ENCODE assay signal across 1 cellular context in genomic region chr22:28903080-28903479, GRCh38.
TF ChIP-seq lines count a peak whose summit lies in the region.

No MANE protein-coding gene starts in this region.

TF ChIP-seq in HepG2, 621 proteins besides CTCF, POLR2A, EP300 and RAD21 (continued from another document and continues in another):
- TF ChIP-seq ZFP82 (CRISPR knock-in tag; IDR thresholded peaks at IDR 0.05; ENCODE audit: borderline replicate concordance) (no peak), ZNF207 (IDR thresholded peaks at IDR 0.05; ENCODE audit: borderline replicate concordance) (no peak), ELF1 (CRISPR knock-in tag; IDR thresholded peaks at IDR 0.05) (peak; percentile 14; the same call in 1 of the 2 replicates), SRSF9 (IDR thresholded peaks at IDR 0.05; ENCODE audit: borderline replicate concordance, insufficient read depth, low read depth, low read length, poor library complexity, severe bottlenecking) (no peak), PAXIP1 (CRISPR knock-in tag; conservative IDR thresholded peaks at IDR 0.05) (no peak), NR2F6 (IDR thresholded peaks at IDR 0.05) (no peak), NR2F6 (CRISPR knock-in tag; IDR thresholded peaks at IDR 0.05) (peak; percentile 56), ISL2 (CRISPR knock-in tag; IDR thresholded peaks at IDR 0.05) (no peak), NFE2L1 (CRISPR knock-in tag; IDR thresholded peaks at IDR 0.05; ENCODE audit: borderline replicate concordance) (no peak), HOXD1 (CRISPR knock-in tag; IDR thresholded peaks at IDR 0.05) (no peak), HDAC6 (IDR thresholded peaks at IDR 0.05; ENCODE audit: low read depth, low read length) (no peak), ZNF282 (IDR thresholded peaks at IDR 0.05; ENCODE audit: partially characterized antibody) (no peak), ZNF562 (CRISPR knock-in tag; IDR thresholded peaks at IDR 0.05; ENCODE audit: borderline replicate concordance) (no peak), ZNF24 (IDR thresholded peaks at IDR 0.05) (no peak), ETV5 (CRISPR knock-in tag; IDR thresholded peaks at IDR 0.05; ENCODE audit: borderline replicate concordance) (no peak), MED13 (CRISPR knock-in tag; IDR thresholded peaks at IDR 0.05) (0 out of 2 replicates have a peak, but pooled peaks have one; percentile 22), CBX1 (IDR thresholded peaks at IDR 0.05; ENCODE audit: low read depth) (no peak), ZNF224 (CRISPR knock-in tag; IDR thresholded peaks at IDR 0.05) (no peak), ONECUT2 (CRISPR knock-in tag; IDR thresholded peaks at IDR 0.05) (no peak), TCF7 (IDR thresholded peaks at IDR 0.05; ENCODE audit: low read depth) (no peak), PAX8 (CRISPR knock-in tag; IDR thresholded peaks at IDR 0.05; ENCODE audit: borderline replicate concordance) (no peak), E2F5 (CRISPR knock-in tag; conservative IDR thresholded peaks at IDR 0.05) (no peak), SMAD1 (CRISPR knock-in tag; IDR thresholded peaks at IDR 0.05; ENCODE audit: borderline replicate concordance, low read depth) (no peak), ZNF44 (CRISPR knock-in tag; IDR thresholded peaks at IDR 0.05) (no peak), FOXA1 (IDR thresholded peaks at IDR 0.05) (no peak), FOXA1 (CRISPR knock-in tag; IDR thresholded peaks at IDR 0.05) (0 out of 2 replicates have a peak, but pooled peaks have one; percentile 12), SP2 (CRISPR knock-in tag; IDR thresholded peaks at IDR 0.05) (no peak), DMAP1 (CRISPR knock-in tag; IDR thresholded peaks at IDR 0.05) (no peak), ZNF577 (CRISPR knock-in tag; IDR thresholded peaks at IDR 0.05; ENCODE audit: borderline replicate concordance, low read depth) (no peak), CREM (IDR thresholded peaks at IDR 0.05) (no peak), CREM (CRISPR knock-in tag; IDR thresholded peaks at IDR 0.05) (no peak), NR1H2 (CRISPR knock-in tag; IDR thresholded peaks at IDR 0.05; ENCODE audit: borderline replicate concordance, low read depth) (no peak), ZFP62 (CRISPR knock-in tag; IDR thresholded peaks at IDR 0.05) (no peak), ZNF646 (CRISPR knock-in tag; IDR thresholded peaks at IDR 0.05) (peak; percentile 76), DNMT1 (CRISPR knock-in tag; IDR thresholded peaks at IDR 0.05) (no peak), MYC (CRISPR knock-in tag; IDR thresholded peaks at IDR 0.05; ENCODE audit: borderline replicate concordance) (peak; percentile 67), ZNF230 (CRISPR knock-in tag; IDR thresholded peaks at IDR 0.05) (no peak), ZNF841 (CRISPR knock-in tag; IDR thresholded peaks at IDR 0.05; ENCODE audit: borderline replicate concordance) (no peak), ATAD3A (CRISPR knock-in tag; IDR thresholded peaks at IDR 0.05) (no peak), PATZ1 (CRISPR knock-in tag; IDR thresholded peaks at IDR 0.05) (no peak), JUND (CRISPR knock-in tag; IDR thresholded peaks at IDR 0.05) (no peak), SRSF4 (IDR thresholded peaks at IDR 0.05; ENCODE audit: low read depth, low read length, poor library complexity, severe bottlenecking) (no peak), PHF8 (CRISPR knock-in tag; IDR thresholded peaks at IDR 0.05) (no peak), TEAD3 (CRISPR knock-in tag; optimal IDR thresholded peaks at IDR 0.05; ENCODE audit: borderline replicate concordance) (peak; percentile 4), POGK (CRISPR knock-in tag; conservative IDR thresholded peaks at IDR 0.05) (no peak), TAF15 (IDR thresholded peaks at IDR 0.05; ENCODE audit: low read depth, low read length, poor library complexity, severe bottlenecking) (no peak), POLR2AphosphoS5 (IDR thresholded peaks at IDR 0.05; ENCODE audit: low read depth, low read length) (no peak), RBFOX2 (IDR thresholded peaks at IDR 0.05; ENCODE audit: low read depth, low read length) (no peak), ZNF615 (CRISPR knock-in tag; IDR thresholded peaks at IDR 0.05; ENCODE audit: borderline replicate concordance) (no peak), SIN3A (IDR thresholded peaks at IDR 0.05; ENCODE audit: borderline replicate concordance, low read depth, low read length) (0 out of 2 replicates have a peak, but pooled peaks have one; percentile 49), RARA (CRISPR knock-in tag; IDR thresholded peaks at IDR 0.05) (peak; percentile 96), SMAD9 (CRISPR knock-in tag; IDR thresholded peaks at IDR 0.05) (no peak), STAG1 (CRISPR knock-in tag; IDR thresholded peaks at IDR 0.05) (0 out of 2 replicates have a peak, but pooled peaks have one; percentile 3), ZNF317 (CRISPR knock-in tag; IDR thresholded peaks at IDR 0.05) (0 out of 2 replicates have a peak, but pooled peaks have one; percentile 22)
- TF ChIP-seq, protein P1, sequence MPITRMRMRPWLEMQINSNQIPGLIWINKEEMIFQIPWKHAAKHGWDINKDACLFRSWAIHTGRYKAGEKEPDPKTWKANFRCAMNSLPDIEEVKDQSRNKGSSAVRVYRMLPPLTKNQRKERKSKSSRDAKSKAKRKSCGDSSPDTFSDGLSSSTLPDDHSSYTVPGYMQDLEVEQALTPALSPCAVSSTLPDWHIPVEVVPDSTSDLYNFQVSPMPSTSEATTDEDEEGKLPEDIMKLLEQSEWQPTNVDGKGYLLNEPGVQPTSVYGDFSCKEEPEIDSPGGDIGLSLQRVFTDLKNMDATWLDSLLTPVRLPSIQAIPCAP (CRISPR knock-in tag; IDR thresholded peaks at IDR 0.05; ENCODE audit: low read depth), result no peak
- TF ChIP-seq, protein P2, sequence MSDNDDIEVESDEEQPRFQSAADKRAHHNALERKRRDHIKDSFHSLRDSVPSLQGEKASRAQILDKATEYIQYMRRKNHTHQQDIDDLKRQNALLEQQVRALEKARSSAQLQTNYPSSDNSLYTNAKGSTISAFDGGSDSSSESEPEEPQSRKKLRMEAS (IDR thresholded peaks at IDR 0.05), result peak; percentile 81
- TF ChIP-seq, protein P3, sequence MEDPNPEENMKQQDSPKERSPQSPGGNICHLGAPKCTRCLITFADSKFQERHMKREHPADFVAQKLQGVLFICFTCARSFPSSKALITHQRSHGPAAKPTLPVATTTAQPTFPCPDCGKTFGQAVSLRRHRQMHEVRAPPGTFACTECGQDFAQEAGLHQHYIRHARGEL (CRISPR knock-in tag; IDR thresholded peaks at IDR 0.05), result no peak
- TF ChIP-seq, protein P4, sequence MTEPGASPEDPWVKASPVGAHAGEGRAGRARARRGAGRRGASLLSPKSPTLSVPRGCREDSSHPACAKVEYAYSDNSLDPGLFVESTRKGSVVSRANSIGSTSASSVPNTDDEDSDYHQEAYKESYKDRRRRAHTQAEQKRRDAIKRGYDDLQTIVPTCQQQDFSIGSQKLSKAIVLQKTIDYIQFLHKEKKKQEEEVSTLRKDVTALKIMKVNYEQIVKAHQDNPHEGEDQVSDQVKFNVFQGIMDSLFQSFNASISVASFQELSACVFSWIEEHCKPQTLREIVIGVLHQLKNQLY (CRISPR knock-in tag; IDR thresholded peaks at IDR 0.05), result no peak
